12 cellular contexts compared by ENCODE assay signal in the genomic region with DNA sequence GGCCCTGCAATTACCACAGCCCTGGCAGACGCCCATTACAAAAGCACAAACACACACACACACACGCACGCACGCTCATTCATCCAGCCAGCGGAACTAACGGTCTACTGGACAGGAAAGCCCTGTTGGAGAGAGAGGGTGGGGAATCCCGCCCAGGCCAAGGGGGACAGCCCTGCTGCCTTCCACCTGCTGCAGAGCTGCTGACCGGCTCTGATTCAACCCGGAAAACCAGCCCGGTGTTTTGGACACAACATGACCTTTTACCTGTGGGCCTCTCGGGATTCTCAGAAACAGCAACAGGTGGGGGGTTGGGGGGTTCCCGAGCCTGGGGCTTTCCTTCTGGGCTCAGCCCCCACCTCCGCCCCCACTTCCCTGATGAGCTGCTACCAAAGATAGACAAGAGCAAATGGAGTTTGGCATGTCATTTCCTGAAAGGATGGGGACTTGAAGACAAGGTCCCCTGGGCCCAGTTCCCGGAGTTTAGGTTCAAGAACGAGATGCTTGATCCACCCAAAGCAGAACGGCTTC. TPM values are rescaled to one million over a fixed set of nuclear protein-coding genes. Genes with fewer than 3 reads are reported as not detected.
DNase-seq lines count a peak whose midpoint lies in the region; ATAC-seq, FAIRE-seq and TF ChIP-seq lines count a peak whose summit lies in the region.
"Had no signal": no experiment of that assay in that cellular context is flagged by ENCODE, and none has a peak within 500 bp of the region (broad histone marks: within the 10 kb centered on the region; RNA-seq: fewer than 3 reads in every experiment).

No MANE protein-coding gene starts in this region.

- no peak for TF ChIP-seq CTCF in ascending aorta (IDR thresholded peaks at IDR 0.05)
- TF ChIP-seq CTCF in kidney (IDR thresholded peaks at IDR 0.05; ENCODE audit: borderline replicate concordance, extremely low read depth, insufficient read depth) = no peak
- TF ChIP-seq CTCF in tibial artery (IDR thresholded peaks at IDR 0.05) = no peak

- no peak overlapping the region for H3K27ac Mint-ChIP-seq in activated T-cell treated with anti-CD3 and anti-CD28 coated beads, Interleukin-2, amount 50 U/mL, for 72 hours
- H3K27ac Mint-ChIP-seq: activated CD8-positive, alpha-beta T cell treated with anti-CD3 and anti-CD28 coated beads for 36 hours; natural killer cell had no signal

- H3K27me3 ChIP-seq in ascending aorta (no peaks in the 10 kb centered on the region), tibial artery (no peaks in the 10 kb centered on the region)

- no peak overlapping the region for H3K9ac ChIP-seq in kidney (ENCODE audit: low read length in 2 of 2)

- H3K4me1 Mint-ChIP-seq in activated T-cell treated with anti-CD3 and anti-CD28 coated beads, Interleukin-2, amount 50 U/mL, for 72 hours (ENCODE audit: low read depth) = no peaks in the 10 kb centered on the region
- H3K4me1 Mint-ChIP-seq: natural killer cell had no signal

- H3K27me3 Mint-ChIP-seq in activated T-cell treated with anti-CD3 and anti-CD28 coated beads, Interleukin-2, amount 50 U/mL, for 72 hours (ENCODE audit: low read depth) = peaks cover 11% of the 10 kb centered on the region

- H3K27ac ChIP-seq in ascending aorta = peak overlapping the region; percentile 12 to 53
- no peak overlapping the region for H3K27ac ChIP-seq in kidney (ENCODE audit: low read depth in 2 of 2, low read length in 2 of 2)
- peak overlapping the region; percentile 57 to 68 for H3K27ac ChIP-seq in tibial artery
- H3K27ac ChIP-seq: 22Rv1 had no signal

- H3K9me3 Mint-ChIP-seq in activated T-cell treated with anti-CD3 and anti-CD28 coated beads, Interleukin-2, amount 50 U/mL, for 72 hours = no peaks in the 10 kb centered on the region
- H3K9me3 Mint-ChIP-seq: activated CD8-positive, alpha-beta T cell treated with anti-CD3 and anti-CD28 coated beads for 36 hours; natural killer cell had no signal

- H3K4me3 ChIP-seq in ascending aorta = no peak overlapping the region
- H3K4me3 ChIP-seq in kidney (ENCODE audit: low read length in 2 of 2) = no peak overlapping the region
- H3K4me3 ChIP-seq in tibial artery = no peak overlapping the region

- no peak overlapping the region for H3K4me3 Mint-ChIP-seq in activated T-cell treated with anti-CD3 and anti-CD28 coated beads, Interleukin-2, amount 50 U/mL, for 72 hours
- H3K4me3 Mint-ChIP-seq: activated CD8-positive, alpha-beta T cell treated with anti-CD3 and anti-CD28 coated beads for 36 hours; natural killer cell had no signal

- DNase-seq in NCI-H146 (lab: John Stamatoyannopoulos, UW) (peak; percentile 16), NCI-H146 treated with DMSO at 0.1 percent for 48 hours (lab: John Stamatoyannopoulos, UW; ENCODE audit: unreplicated experiment) (no peak), ascending aorta (ENCODE audit: low spot score in 2 of 2) (no peak), kidney (peak; percentile 90), tibial artery (peak; percentile 68 to 81), OCI-M1 (lab: John Stamatoyannopoulos, UW) (no peak)
- DNase-seq in activated T-cell treated with anti-CD3 and anti-CD28 coated beads, Interleukin-2, amount 50 U/mL, for 72 hours = no peak
- DNase-seq: activated CD8-positive, alpha-beta T cell treated with anti-CD3 and anti-CD28 coated beads for 36 hours; natural killer cell; NCI-H2081 treated with DMSO at 0.1 percent for 48 hours had no signal

- H3K36me3 ChIP-seq in ascending aorta = no peaks in the 10 kb centered on the region
- no peaks in the 10 kb centered on the region for H3K36me3 ChIP-seq in kidney (ENCODE audit: control insufficient read depth in 1 of 2, insufficient read depth in 2 of 2, low read length in 2 of 2)
- no peaks in the 10 kb centered on the region for H3K36me3 ChIP-seq in tibial artery

- intact Hi-C loops in ascending aorta (cut with DNase I) (no loop called here), kidney (cut with DNase I) (no loop called here), tibial artery (cut with DNase I; ENCODE audit: low total_unique reads) (no loop called here)

- no peak for ATAC-seq in activated T-cell treated with anti-CD3 and anti-CD28 coated beads, Interleukin-2, amount 50 U/mL, for 72 hours (replicated peaks in 1 of 2)
- ATAC-seq in GM21529 (IDR thresholded peaks at IDR 0.05; ENCODE audit: unreplicated experiment) = no peak
- ATAC-seq: activated CD8-positive, alpha-beta T cell treated with anti-CD3 and anti-CD28 coated beads for 36 hours; natural killer cell had no signal

- H3K4me1 ChIP-seq in ascending aorta = no peaks in the 10 kb centered on the region
- H3K4me1 ChIP-seq in kidney (ENCODE audit: control insufficient read depth in 1 of 2, insufficient read depth in 1 of 2, low read depth in 1 of 2, low read length in 2 of 2) = peaks cover 0 to 12% of the 10 kb centered on the region in 2 donors
- H3K4me1 ChIP-seq in tibial artery = peaks cover 0 to 39% (median 18%) of the 10 kb centered on the region in 4 donors

- FAIRE-seq in kidney (lab: Jason Lieb, UNC) = no peak

- H3K36me3 Mint-ChIP-seq in activated T-cell treated with anti-CD3 and anti-CD28 coated beads, Interleukin-2, amount 50 U/mL, for 72 hours (ENCODE audit: insufficient read depth in 2 of 2) = no peaks in the 10 kb centered on the region
- H3K36me3 Mint-ChIP-seq: natural killer cell had no signal

- no peaks in the 10 kb centered on the region for H3K9me3 ChIP-seq in ascending aorta
- no peaks in the 10 kb centered on the region for H3K9me3 ChIP-seq in kidney (ENCODE audit: control insufficient read depth in 1 of 2, low read length in 2 of 2)
- H3K9me3 ChIP-seq in tibial artery = no peaks in the 10 kb centered on the region

RNA-seq across cellular contexts. Expression of gene SERPINE1, which starts 18.5 kb away (rescaled TPM):
- total RNA-seq in ascending aorta = 1,267 TPM
- total RNA-seq in kidney = 9.9 TPM
- polyA plus RNA-seq in kidney (ENCODE audit: insufficient read depth, low read depth, low replicate concordance) = 3.5 TPM
- total RNA-seq in activated T-cell treated with anti-CD3 and anti-CD28 coated beads, Interleukin-2, amount 50 U/mL, for 72 hours = under 1 TPM in 1 of 2 donors, not detected in 1; 0.14 TPM

RNA-seq across cellular contexts. Expression of gene TRIM56, which starts 23.1 kb away (rescaled TPM):
- total RNA-seq in ascending aorta = 29.6 TPM
- 54.5 TPM for total RNA-seq in kidney
- 6.9 TPM for polyA plus RNA-seq in kidney (ENCODE audit: insufficient read depth, low read depth, low replicate concordance)
- total RNA-seq in activated T-cell treated with anti-CD3 and anti-CD28 coated beads, Interleukin-2, amount 50 U/mL, for 72 hours = 10 to 100 TPM; 44.5 to 50.2 TPM

RNA-seq across cellular contexts. Expression of gene AP1S1, which starts 45.9 kb away (rescaled TPM):
- 77.4 TPM for total RNA-seq in ascending aorta
- total RNA-seq in kidney = 50.4 TPM
- 133 TPM for polyA plus RNA-seq in kidney (ENCODE audit: insufficient read depth, low read depth, low replicate concordance)
- 10 to 100 TPM; 23.4 to 28.4 TPM for total RNA-seq in activated T-cell treated with anti-CD3 and anti-CD28 coated beads, Interleukin-2, amount 50 U/mL, for 72 hours

RNA-seq across cellular contexts. Expression of gene VGF, which starts 57.0 kb away (rescaled TPM):
- total RNA-seq in ascending aorta (not detected), kidney (0.38 TPM)
- polyA plus RNA-seq in kidney (ENCODE audit: insufficient read depth, low read depth, low replicate concordance) = 2.2 TPM
- total RNA-seq in activated T-cell treated with anti-CD3 and anti-CD28 coated beads, Interleukin-2, amount 50 U/mL, for 72 hours = under 1 TPM in 1 of 2 donors, not detected in 1; 0.19 TPM
- total RNA-seq: activated CD8-positive, alpha-beta T cell treated with anti-CD3 and anti-CD28 coated beads for 36 hours; natural killer cell had no signal

Comparison
In these comparisons a context has a peak if more than half of its experiments do, and no peak if none do; other contexts are left out.
1. DNase-seq: peak in NCI-H146 (single experiment), kidney (single experiment) and tibial artery (2 of 2); none in NCI-H146 treated with DMSO at 0.1 percent for 48 hours (single experiment), ascending aorta (0 of 2), OCI-M1 (single experiment) and activated T-cell treated with anti-CD3 and anti-CD28 coated beads, Interleukin-2, amount 50 U/mL, for 72 hours (0 of 2).
2. H3K27ac ChIP-seq: peak in ascending aorta (2 of 2) and tibial artery (2 of 2); none in kidney (0 of 2).
3. RNA of gene SERPINE1, which starts 18.5 kb away (total RNA-seq): 1,267 TPM in ascending aorta (single experiment); 9.9 TPM in kidney (single experiment) and 0.14 TPM in activated T-cell treated with anti-CD3 and anti-CD28 coated beads, Interleukin-2, amount 50 U/mL, for 72 hours; every median in the first group is over 100 times any median in the second.